In genomic region chr6:136290406-136291010, GRCh38 we compare ENCODE assay signal across 8 cellular contexts. TPM values are rescaled to one million over a fixed set of nuclear protein-coding genes. Genes with fewer than 3 reads are reported as not detected.
DNase-seq lines count a peak whose midpoint lies in the region; ATAC-seq and TF ChIP-seq lines count a peak whose summit lies in the region.

No MANE protein-coding gene starts in this region.

- peak in 1 of 9 donors; percentile 11 for TF ChIP-seq CTCF in heart right ventricle (IDR thresholded peaks at IDR 0.05)
- TF ChIP-seq CTCF in prostate gland (IDR thresholded peaks at IDR 0.05): no peak

- H3K36me3 ChIP-seq in H7 (replicated peaks; ENCODE audit: control insufficient read depth, insufficient read depth, low read length) (no peaks in the 10 kb centered on the region), heart right ventricle (peaks cover 0 to 2% (median 0%) of the 10 kb centered on the region in 9 donors), prostate gland (no peaks in the 10 kb centered on the region), urinary bladder (ENCODE audit: insufficient read depth) (no peaks in the 10 kb centered on the region)

- intact Hi-C loops in heart right ventricle (cut with DNase I): loop anchor here in 2 of 10 donors (2.0 to 10.0 kb wide), 2 partner anchors 40 to 796 kb away; partner anchors contain the start of genes AHI1 (in 1 of the 2) and MTFR2 (in 1 of the 2)
- intact Hi-C loops in prostate gland (cut with DNase I): no loop called here

- ATAC-seq in heart right ventricle: peak; percentile 30 to 61 (median 48)

- peak overlapping the region; percentile 81 for H3K4me3 ChIP-seq in H7 (ENCODE audit: insufficient read depth, low read depth, low read length)
- H3K4me3 ChIP-seq in heart right ventricle: peak overlapping the region; percentile 53 to 86 (median 78)
- H3K4me3 ChIP-seq in prostate gland: peak overlapping the region; percentile 87 to 90
- H3K4me3 ChIP-seq in urinary bladder (ENCODE audit: low read depth, low read length): peak overlapping the region; percentile 35

- H3K27me3 ChIP-seq in H7 (ENCODE audit: control insufficient read depth, insufficient read depth, low read length): no peaks in the 10 kb centered on the region
- no peaks in the 10 kb centered on the region for H3K27me3 ChIP-seq in heart right ventricle
- no peaks in the 10 kb centered on the region for H3K27me3 ChIP-seq in prostate gland (replicated peaks; ENCODE audit: insufficient read depth)

- DNase-seq in DMS53 treated with DMSO at 0.1 percent for 48 hours (lab: John Stamatoyannopoulos, UW; ENCODE audit: unreplicated experiment): peak; percentile 54
- DNase-seq in H7: peak; percentile 45
- peak; percentile 94 for DNase-seq in NAMALWA (ENCODE audit: low spot score)
- peak; percentile 17 to 78 for DNase-seq in SW 1271 (lab: John Stamatoyannopoulos, UW)
- DNase-seq in activated naive CD8-positive, alpha-beta T cell treated with anti-CD3 and anti-CD28 coated beads, Interleukin-2, amount 50 U/mL, for 16 hours (ENCODE audit: low read depth, low spot score): peak; percentile 31
- DNase-seq in heart right ventricle: peak; percentile 73
- DNase-seq in prostate gland (ENCODE audit: low spot score): peak; percentile 68

- H3K9me3 ChIP-seq in heart right ventricle (no peaks in the 10 kb centered on the region), prostate gland (no peaks in the 10 kb centered on the region)

- H3K4me1 ChIP-seq in heart right ventricle: peaks cover 0 to 45% (median 37%) of the 10 kb centered on the region in 9 donors
- H3K4me1 ChIP-seq in prostate gland (replicated peaks): peaks cover 10% of the 10 kb centered on the region
- H3K4me1 ChIP-seq in urinary bladder (ENCODE audit: insufficient read depth): no peaks in the 10 kb centered on the region

- WGBS in heart right ventricle, 2 donors: 3 to 4% methylated on average over 22 of the region's 22 CpGs
- under 1% methylated on average over 22 of the region's 22 CpGs for WGBS in prostate gland
- 1% methylated on average over 22 of the region's 22 CpGs for WGBS in urinary bladder

- no peak for TF ChIP-seq POLR2A in prostate gland (IDR thresholded peaks at IDR 0.05)

- peak overlapping the region; percentile 91 to 99 (median 99) for H3K27ac ChIP-seq in heart right ventricle
- H3K27ac ChIP-seq in prostate gland: peak overlapping the region; percentile 99
- peak overlapping the region; percentile 99 for H3K27ac ChIP-seq in urinary bladder (ENCODE audit: low read depth)

RNA-seq across cellular contexts. Expression of gene BCLAF1, which starts 0.9 kb away (rescaled TPM):
- total RNA-seq in H7 (2014; rRNA removed; shearing (Covaris generic)): 56.9 and 59.0 TPM in 2 replicates
- total RNA-seq in heart right ventricle (100 to 1,000 TPM in 2 of 10 donors, 10 to 100 TPM in 8; 62.8 to 102 (median 94.1) TPM), prostate gland (100 to 1,000 TPM in 1 of 2 donors, 10 to 100 TPM in 1; 83.0 to 136 TPM), urinary bladder (253 TPM)
- polyA plus RNA-seq in heart right ventricle (10 to 100 TPM; 13.1 to 19.7 TPM), urinary bladder (39.2 TPM)

RNA-seq across cellular contexts. Expression of gene MTFR2, which starts 40.4 kb away (rescaled TPM):
- 2.6 and 5.7 TPM in 2 replicates for total RNA-seq in H7 (2014; rRNA removed; shearing (Covaris generic))
- under 1 TPM in 4 of 10 donors, not detected in 6; 0.20 to 0.69 (median 0.27) TPM for total RNA-seq in heart right ventricle
- polyA plus RNA-seq in heart right ventricle: under 1 TPM; 0.20 to 0.44 TPM
- 1 to 10 TPM; 1.1 to 2.9 TPM for total RNA-seq in prostate gland
- total RNA-seq in urinary bladder: 1.6 TPM
- 0.43 TPM for polyA plus RNA-seq in urinary bladder

Comparison
In these comparisons a context has a peak if more than half of its experiments do, and no peak if none do; other contexts are left out.
1. Peak in every context shown above with its lines: DNase-seq, ATAC-seq, H3K4me3 ChIP-seq and H3K27ac ChIP-seq.
2. DNase-seq: peak in every context shown above with its lines; median percentile 94 in NAMALWA; 73 in heart right ventricle; 68 in prostate gland; 54 in DMS53 treated with DMSO at 0.1 percent for 48 hours; 48 in SW 1271; 45 in H7; 31 in activated naive CD8-positive, alpha-beta T cell treated with anti-CD3 and anti-CD28 coated beads, Interleukin-2, amount 50 U/mL, for 16 hours.
3. H3K4me3 ChIP-seq: peak in every context shown above with its lines; median percentile 88 in prostate gland; 81 in H7; 78 in heart right ventricle; 35 in urinary bladder.